In genomic region chr3:137460944-137461343, GRCh38 we compare ENCODE assay signal across 17 cellular contexts.
DNase-seq lines count a peak whose midpoint lies in the region; ATAC-seq and TF ChIP-seq lines count a peak whose summit lies in the region.
"Had no signal": no experiment of that assay in that cellular context is flagged by ENCODE, and none has a peak within 500 bp of the region (broad histone marks: within the 10 kb centered on the region; RNA-seq: fewer than 3 reads in every experiment).

No MANE protein-coding gene starts in this region.

- H3K9me3 Mint-ChIP-seq in endodermal cell = peaks cover 3% of the 10 kb centered on the region

- H3K4me3 ChIP-seq in endodermal cell (ENCODE audit: low read length) = no peak overlapping the region

- H3K27ac ChIP-seq in endodermal cell (ENCODE audit: low read depth, low read length) = no peak overlapping the region
- H3K27ac ChIP-seq: C4-2B, KMS-11 had no signal

- H3K9ac ChIP-seq in endodermal cell (ENCODE audit: extremely low read depth, low read length, poor library complexity, severe bottlenecking) = no peak overlapping the region
- H3K9ac ChIP-seq: KMS-11 had no signal

- H3K27me3 ChIP-seq in endodermal cell (ENCODE audit: control insufficient read depth, insufficient read depth, low read length, poor library complexity, severe bottlenecking) = no peaks in the 10 kb centered on the region

- H3K36me3 Mint-ChIP-seq in endodermal cell (ENCODE audit: low read depth) = no peaks in the 10 kb centered on the region

- no peaks in the 10 kb centered on the region for H3K36me3 ChIP-seq in endodermal cell (ENCODE audit: control insufficient read depth, insufficient read depth, low read length)

- DNase-seq in NCI-H510A treated with DMSO at 0.1 percent for 48 hours (lab: John Stamatoyannopoulos, UW) = peak; percentile 9
- no peak for DNase-seq in NCI-H510A (lab: John Stamatoyannopoulos, UW)
- DNase-seq in NCI-H526 treated with DMSO at 0.1 percent for 48 hours (lab: John Stamatoyannopoulos, UW) = peak; percentile 50
- DNase-seq in endodermal cell = no peak
- no peak for DNase-seq in activated effector memory CD4-positive, alpha-beta T cell treated with Interleukin-2 at 50 U/mL for 16 hours
- DNase-seq in stimulated activated CD4-positive, alpha-beta T cell treated with anti-CD3 and anti-CD28 coated beads, Interleukin-4, amount 100 ng/mL, for 1 hour = no peak
- DNase-seq: DMS79 treated with DMSO at 0.1 percent for 48 hours, HCEC 1CT, IMR-90, NCI-H1694, NCI-H2081 treated with DMSO at 0.1 percent for 48 hours, NCI-H524 treated with DMSO at 0.1 percent for 48 hours, OCI-M1, Right ventricle myocardium superior had no signal

- no peak for TF ChIP-seq CTCF in endodermal cell (conservative IDR thresholded peaks at IDR 0.05)

- H3K27me3 Mint-ChIP-seq in endodermal cell (ENCODE audit: insufficient read depth) = peaks cover 4% of the 10 kb centered on the region

- H3K4me1 ChIP-seq in endodermal cell (ENCODE audit: control insufficient read depth, insufficient read depth, low read length) = no peaks in the 10 kb centered on the region

- no peak for ATAC-seq in HG02852 (IDR thresholded peaks at IDR 0.05; ENCODE audit: unreplicated experiment)

- H3K4me3 Mint-ChIP-seq in endodermal cell = peak overlapping the region; percentile 36

- no peak overlapping the region for H3K27ac Mint-ChIP-seq in endodermal cell

- no peaks in the 10 kb centered on the region for H3K9me3 ChIP-seq in endodermal cell (ENCODE audit: control insufficient read depth, low read length)

- H3K4me1 Mint-ChIP-seq in endodermal cell = no peaks in the 10 kb centered on the region

- 90 to 91% methylated on average over 2 to 4 of the region's 4 CpGs for WGBS in endodermal cell (ENCODE audit: insufficient coverage in 1 of 2, insufficient read length in 1 of 2), 2 experiments

Comparison
In these comparisons a context has a peak if more than half of its experiments do, and no peak if none do; other contexts are left out.
1. DNase-seq: peak in NCI-H510A treated with DMSO at 0.1 percent for 48 hours (single experiment) and NCI-H526 treated with DMSO at 0.1 percent for 48 hours (single experiment); none in NCI-H510A (single experiment), endodermal cell (single experiment), activated effector memory CD4-positive, alpha-beta T cell treated with Interleukin-2 at 50 U/mL for 16 hours (single experiment) and stimulated activated CD4-positive, alpha-beta T cell treated with anti-CD3 and anti-CD28 coated beads, Interleukin-4, amount 100 ng/mL, for 1 hour (single experiment).